In genomic region chr6:88209301-88209700, GRCh38 we compare ENCODE assay signal across 28 cellular contexts. TPM values are rescaled to one million over a fixed set of nuclear protein-coding genes. Genes with fewer than 3 reads are reported as not detected.
"Had no signal": no experiment of that assay in that cellular context is flagged by ENCODE, and none has a peak within 500 bp of the region (broad histone marks: within the 10 kb centered on the region; RNA-seq: fewer than 3 reads in every experiment).

No MANE protein-coding gene starts in this region.

- H3K4me3 ChIP-seq: colonic mucosa, coronary artery, dorsolateral prefrontal cortex, esophagus muscularis mucosa, esophagus squamous epithelium, gastrocnemius medialis, gastroesophageal sphincter, heart left ventricle, heart right ventricle had no signal

- H3K27me3 ChIP-seq: colonic mucosa, dorsolateral prefrontal cortex, esophagus muscularis mucosa, esophagus squamous epithelium, foreskin keratinocyte, gastrocnemius medialis, gastroesophageal sphincter, heart right ventricle had no signal

- H3K36me3 ChIP-seq: colonic mucosa, esophagus muscularis mucosa, esophagus squamous epithelium, gastrocnemius medialis, gastroesophageal sphincter, heart left ventricle, heart right ventricle had no signal

- ATAC-seq: effector memory CD8-positive, alpha-beta T cell; esophagus mucosa; foreskin keratinocyte; gastrocnemius medialis; gastroesophageal sphincter; heart left ventricle; heart right ventricle had no signal

- DNase-seq: colonic mucosa; cortex of kidney; dermis blood vessel endothelial cell; effector CD4-positive, alpha-beta T cell; effector CD8-positive, alpha-beta T cell; effector memory CD4-positive, alpha-beta T cell; effector memory CD8-positive, alpha-beta T cell; endodermal cell; erythroblast; esophagus squamous epithelium; foreskin fibroblast; foreskin keratinocyte; foreskin melanocyte; gastrocnemius medialis; glutamatergic neuron; head of caudate nucleus; heart left ventricle; heart right ventricle had no signal

- H3K27ac ChIP-seq: colonic mucosa, coronary artery, dorsolateral prefrontal cortex, epithelial cell of prostate, esophagus muscularis mucosa, esophagus squamous epithelium, foreskin keratinocyte, gastrocnemius medialis, gastroesophageal sphincter, heart left ventricle, heart right ventricle had no signal

- H3K9me3 ChIP-seq: colonic mucosa, gastrocnemius medialis had no signal

- H3K4me1 ChIP-seq: colonic mucosa, esophagus muscularis mucosa, esophagus squamous epithelium, foreskin keratinocyte, gastrocnemius medialis, gastroesophageal sphincter, heart left ventricle, heart right ventricle had no signal

RNA-seq across cellular contexts. Expression of gene CNR1, which starts 43.2 kb away (rescaled TPM):
- total RNA-seq: dermis blood vessel endothelial cell, endothelial cell of umbilical vein, fibroblast of lung, fibroblast of villous mesenchyme, foreskin keratinocyte, glomerular endothelial cell had no signal
- polyA plus RNA-seq: fibroblast of lung, foreskin keratinocyte had no signal
